ENCODE assay signal across 7 cellular contexts in genomic region chr3:161104561-161105551, GRCh38. TPM values are rescaled to one million over a fixed set of nuclear protein-coding genes. Genes with fewer than 3 reads are reported as not detected.
DNase-seq lines count a peak whose midpoint lies in the region; ATAC-seq, FAIRE-seq and TF ChIP-seq lines count a peak whose summit lies in the region.

B3GALNT1 (minus strand) TSS chr3:161105349; CDS start chr3:161086754, 18,595 bp downstream.

- H3K4me3 ChIP-seq in esophagus squamous epithelium (peak within 1 kb of the TSS; percentile 54 to 93 (median 62)), muscle layer of colon (ENCODE audit: low read depth in 1 of 2, low read length in 2 of 2) (peak within 1 kb of the TSS; percentile 78 to 96), subcutaneous abdominal adipose tissue (ENCODE audit: low read depth in 1 of 5, low read length in 5 of 5) (peak within 1 kb of the TSS; percentile 75 to 93 (median 87))

- no peak within 1 kb of the TSS for H3K27ac Mint-ChIP-seq in activated CD8-positive, alpha-beta memory T cell treated with anti-CD3 and anti-CD28 coated beads, Interleukin-2, amount 10 ng/mL, durations not matched to agents 7 days and 5 days

- ATAC-seq in activated CD8-positive, alpha-beta memory T cell treated with anti-CD3 and anti-CD28 coated beads, Interleukin-2, amount 10 ng/mL, durations not matched to agents 7 days and 5 days, result peak; percentile 81

- FAIRE-seq in H54 (lab: Jason Lieb, UNC), result no peak

- CTCF ChIA-PET in activated CD8-positive, alpha-beta memory T cell treated with anti-CD3 and anti-CD28 coated beads, Interleukin-2, amount 10 ng/mL, durations not matched to agents 7 days and 5 days (lab: Charles Lee), result interaction anchor here (1.2 kb wide), 1 partner anchor 148 kb away, joined by 3 read pairs; no protein-coding TSS in a partner anchor

- H3K4me3 Mint-ChIP-seq in activated CD8-positive, alpha-beta memory T cell treated with anti-CD3 and anti-CD28 coated beads, Interleukin-2, amount 10 ng/mL, durations not matched to agents 7 days and 5 days, result peak within 1 kb of the TSS; percentile 52

- H3K4me1 Mint-ChIP-seq in activated CD8-positive, alpha-beta memory T cell treated with anti-CD3 and anti-CD28 coated beads, Interleukin-2, amount 10 ng/mL, durations not matched to agents 7 days and 5 days, result peaks cover 17% of the 10 kb centered on the region

- H3K36me3 ChIP-seq in esophagus squamous epithelium, result peaks cover 0 to 32% (median 0%) of the 10 kb centered on the region in 3 donors
- no peaks in the 10 kb centered on the region for H3K36me3 ChIP-seq in muscle layer of colon (ENCODE audit: insufficient read depth, low read length)
- peaks cover 0 to 4% (median 3%) of the 10 kb centered on the region in 5 donors for H3K36me3 ChIP-seq in subcutaneous abdominal adipose tissue (ENCODE audit: control insufficient read depth in 5 of 5, insufficient read depth in 5 of 5, low read length in 5 of 5)

- H3K4me1 ChIP-seq in esophagus squamous epithelium (peaks cover 0 to 31% (median 8%) of the 10 kb centered on the region in 3 donors), muscle layer of colon (ENCODE audit: insufficient read depth, low read length) (no peaks in the 10 kb centered on the region), subcutaneous abdominal adipose tissue (ENCODE audit: control insufficient read depth in 5 of 5, insufficient read depth in 5 of 5, low read length in 5 of 5) (peaks cover 0 to 19% (median 14%) of the 10 kb centered on the region in 5 donors)

- intact Hi-C loops in esophagus squamous epithelium (cut with DNase I), result no loop called here

- TF ChIP-seq CTCF in GM13976 (IDR thresholded peaks at IDR 0.05; ENCODE audit: borderline replicate concordance, control extremely low read depth, extremely low read depth, insufficient read depth, missing control alignments) (no peak), esophagus squamous epithelium (IDR thresholded peaks at IDR 0.05) (no peak)

- in situ Hi-C loops in GM13976 (cut with MboI; ENCODE audit: low sequenced_read_pairs, unreplicated experiment), result loop anchor here (25.0 kb wide), 1 partner anchor 307 kb away; no protein-coding TSS in a partner anchor

- 2 to 4% methylated on average over 29 to 37 of the region's 97 CpGs for WGBS in esophagus squamous epithelium, 2 donors

- TF ChIP-seq POLR2A in H54 (IDR thresholded peaks at IDR 0.05; ENCODE audit: low read depth, low read length) (peak; percentile 39; the same call in 1 of the 2 replicates), esophagus squamous epithelium (IDR thresholded peaks at IDR 0.05) (no peak)

- DNase-seq in GM13976 (ENCODE audit: low spot score), result peak; percentile 62
- no peak for DNase-seq in H54 (ENCODE audit: insufficient read length, low spot score)
- peak; percentile 66 for DNase-seq in NCI-H1092 (lab: John Stamatoyannopoulos, UW)
- DNase-seq in activated CD8-positive, alpha-beta memory T cell treated with anti-CD3 and anti-CD28 coated beads, Interleukin-2, amount 10 ng/mL, durations not matched to agents 7 days and 5 days, result peak; percentile 43
- DNase-seq in esophagus squamous epithelium (lab: John Stamatoyannopoulos, UW), result no peak

- H3K36me3 Mint-ChIP-seq in activated CD8-positive, alpha-beta memory T cell treated with anti-CD3 and anti-CD28 coated beads, Interleukin-2, amount 10 ng/mL, durations not matched to agents 7 days and 5 days, result no peaks in the 10 kb centered on the region

- H3K27me3 ChIP-seq in esophagus squamous epithelium (no peaks in the 10 kb centered on the region), muscle layer of colon (ENCODE audit: control insufficient read depth in 1 of 2, insufficient read depth in 2 of 2, low read length in 2 of 2) (no peaks in the 10 kb centered on the region), subcutaneous abdominal adipose tissue (ENCODE audit: control insufficient read depth in 5 of 5, insufficient read depth in 4 of 5, low read length in 5 of 5) (no peaks in the 10 kb centered on the region)

- H3K9me3 Mint-ChIP-seq in activated CD8-positive, alpha-beta memory T cell treated with anti-CD3 and anti-CD28 coated beads, Interleukin-2, amount 10 ng/mL, durations not matched to agents 7 days and 5 days (ENCODE audit: low read depth), result no peaks in the 10 kb centered on the region

- H3K27me3 Mint-ChIP-seq in activated CD8-positive, alpha-beta memory T cell treated with anti-CD3 and anti-CD28 coated beads, Interleukin-2, amount 10 ng/mL, durations not matched to agents 7 days and 5 days, result peaks cover 47% of the 10 kb centered on the region

- H3K27ac ChIP-seq in esophagus squamous epithelium (peak within 1 kb of the TSS; percentile 61 to 82 (median 70)), muscle layer of colon (ENCODE audit: low read depth, low read length) (peak within 1 kb of the TSS; percentile 42), subcutaneous abdominal adipose tissue (ENCODE audit: low read depth, low read length) (peak within 1 kb of the TSS; percentile 4)

- H3K9ac ChIP-seq in muscle layer of colon (ENCODE audit: low read length) (peak within 1 kb of the TSS; percentile 40), subcutaneous abdominal adipose tissue (ENCODE audit: low read length in 5 of 5) (peak within 1 kb of the TSS; percentile 52 to 80 (median 64))

- no peaks in the 10 kb centered on the region for H3K9me3 ChIP-seq in esophagus squamous epithelium
- H3K9me3 ChIP-seq in muscle layer of colon (ENCODE audit: low read length), result no peaks in the 10 kb centered on the region
- no peaks in the 10 kb centered on the region for H3K9me3 ChIP-seq in subcutaneous abdominal adipose tissue (ENCODE audit: control insufficient read depth in 5 of 5, low read length in 5 of 5)

RNA-seq across cellular contexts. Expression of gene B3GALNT1, which starts in this region (rescaled TPM):
- total RNA-seq in activated CD8-positive, alpha-beta memory T cell treated with anti-CD3 and anti-CD28 coated beads, Interleukin-2, amount 10 ng/mL, durations not matched to agents 7 days and 5 days, result 1 to 10 TPM; 1.7 to 9.3 TPM
- 1 to 10 TPM; 3.0 to 8.0 (median 6.4) TPM for total RNA-seq in esophagus squamous epithelium

Comparison
In these comparisons a context has a peak if more than half of its experiments do, and no peak if none do; other contexts are left out.
1. DNase-seq: peak in GM13976 (single experiment), NCI-H1092 (single experiment) and activated CD8-positive, alpha-beta memory T cell treated with anti-CD3 and anti-CD28 coated beads, Interleukin-2, amount 10 ng/mL, durations not matched to agents 7 days and 5 days (single experiment); none in H54 (single experiment) and esophagus squamous epithelium (single experiment).
2. H3K27ac ChIP-seq: peak in every context shown above with its lines; median percentile 70 in esophagus squamous epithelium; 42 in muscle layer of colon; 4 in subcutaneous abdominal adipose tissue.
3. Peak in every context shown above with its lines, with median percentiles within 50 percentile points of each other: H3K4me3 ChIP-seq.